ENCODE assay signal across 25 cellular contexts in the genomic region with DNA sequence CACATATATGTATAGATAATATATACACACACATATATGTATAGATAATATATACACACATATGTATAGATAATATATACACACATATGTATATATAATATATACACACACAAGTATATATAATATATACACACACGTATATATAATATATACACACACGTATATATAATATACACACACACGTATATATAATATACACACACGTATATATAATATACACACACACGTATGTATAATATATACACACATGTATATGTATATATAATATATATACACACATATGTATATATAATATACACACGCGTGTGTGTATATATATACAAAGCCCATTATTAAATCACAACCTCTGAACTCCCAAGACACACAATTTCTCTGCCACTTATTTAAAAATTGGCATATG. TPM values are rescaled to one million over a fixed set of nuclear protein-coding genes. Genes with fewer than 3 reads are reported as not detected.
A peak's percentile ranks its signal among the peaks of the same experiment; 100 is the strongest.
DNase-seq lines count a peak whose midpoint lies in the region; ATAC-seq, FAIRE-seq and TF ChIP-seq lines count a peak whose summit lies in the region.
"Had no signal": no experiment of that assay in that cellular context is flagged by ENCODE, and none has a peak within 500 bp of the region (broad histone marks: within the 10 kb centered on the region; RNA-seq: fewer than 3 reads in every experiment).

No MANE protein-coding gene starts in this region.

- TF ChIP-seq CTCF in pancreas (IDR thresholded peaks at IDR 0.05) (no peak), SK-N-SH (IDR thresholded peaks at IDR 0.05) (no peak)

- H3K27ac ChIP-seq in pancreas (no peak overlapping the region), SK-N-SH (ENCODE audit: low read depth in 2 of 2, low read length in 1 of 2) (no peak overlapping the region)
- H3K27ac ChIP-seq: 22Rv1; A549; BLaER1 treated with 17β-estradiol and CSF1 and Interleukin-3, amounts not matched to agents 10 nM and 100 nM had no signal

- no peaks in the 10 kb centered on the region for H3F3A ChIP-seq in SK-N-SH (replicated peaks; ENCODE audit: insufficient read depth)

- H4K20me1 ChIP-seq in SK-N-SH (ENCODE audit: insufficient read depth), result no peaks in the 10 kb centered on the region
- H4K20me1 ChIP-seq: BLaER1 treated with 17β-estradiol and CSF1 and Interleukin-3, amounts not matched to agents 10 nM and 100 nM had no signal

- H3K4me3 ChIP-seq in pancreas, result no peak overlapping the region
- H3K4me3 ChIP-seq in SK-N-SH (ENCODE audit: low read depth in 2 of 2, low read length in 1 of 2), result no peak overlapping the region
- H3K4me3 ChIP-seq: A549; BLaER1 treated with 17β-estradiol and CSF1 and Interleukin-3, amounts not matched to agents 10 nM and 100 nM; GM23338 had no signal

- H3K9ac ChIP-seq in SK-N-SH, result no peak overlapping the region
- H3K9ac ChIP-seq: BLaER1 treated with 17β-estradiol and CSF1 and Interleukin-3, amounts not matched to agents 10 nM and 100 nM had no signal

- H3K4me1 ChIP-seq in pancreas, result no peaks in the 10 kb centered on the region
- no peaks in the 10 kb centered on the region for H3K4me1 ChIP-seq in SK-N-SH (ENCODE audit: control insufficient read depth in 1 of 2, insufficient read depth in 2 of 2, low read depth in 1 of 2, low read length in 1 of 2)
- H3K4me1 ChIP-seq: A549, BE2C had no signal

- POLR2A ChIA-PET in SK-N-SH (lab: Yijun Ruan, JAX), result no interaction called here

- H3K4me2 ChIP-seq in SK-N-SH, result no peak overlapping the region
- H3K4me2 ChIP-seq: A549; BLaER1 treated with 17β-estradiol and CSF1 and Interleukin-3, amounts not matched to agents 10 nM and 100 nM; GM23338 had no signal

- H3K27me3 ChIP-seq in pancreas (no peaks in the 10 kb centered on the region), SK-N-SH (ENCODE audit: insufficient read depth) (no peaks in the 10 kb centered on the region)
- H3K27me3 ChIP-seq: BE2C; BLaER1 treated with 17β-estradiol and CSF1 and Interleukin-3, amounts not matched to agents 10 nM and 100 nM had no signal

- no peaks in the 10 kb centered on the region for H3K79me2 ChIP-seq in SK-N-SH (ENCODE audit: insufficient read depth)

- WGBS in pancreas, 2 donors, result 57 to 77% methylated on average over 7 of the region's 7 CpGs
- 87% methylated on average over 7 of the region's 7 CpGs for WGBS in SK-N-SH (ENCODE audit: low lambda C conversion rate)

- no peak overlapping the region for H2AFZ ChIP-seq in SK-N-SH (ENCODE audit: low read depth)
- H2AFZ ChIP-seq: GM23338 had no signal

- FAIRE-seq in A204.1 (lab: Jason Lieb, UNC) (peak; percentile 97), TTC549 (lab: Jason Lieb, UNC) (peak; percentile 79), endometrium (lab: Jason Lieb, UNC) (peak; percentile 90), pancreas (lab: Jason Lieb, UNC) (peak; percentile 97)
- FAIRE-seq: A549, D721Med, GM18507 had no signal

- H3K36me3 ChIP-seq in pancreas, result no peaks in the 10 kb centered on the region
- no peaks in the 10 kb centered on the region for H3K36me3 ChIP-seq in SK-N-SH (replicated peaks in 1 of 2; ENCODE audit: control insufficient read depth in 1 of 2, insufficient read depth in 2 of 2, low read length in 1 of 2)
- H3K36me3 ChIP-seq: BE2C; BLaER1 treated with 17β-estradiol and CSF1 and Interleukin-3, amounts not matched to agents 10 nM and 100 nM had no signal

- no peak for ATAC-seq in pancreas
- ATAC-seq in GM19397 (IDR thresholded peaks at IDR 0.05; ENCODE audit: unreplicated experiment), result no peak
- ATAC-seq: A549, GM23338, HCT116 had no signal

- no peak for DNase-seq in pancreas
- DNase-seq in activated CD4-positive, CD25-positive, alpha-beta regulatory T cell (lab: John Stamatoyannopoulos, UW), result no peak
- no peak for DNase-seq in SK-N-SH
- no peak for DNase-seq in NCI-H345 treated with DMSO at 0.1 percent for 48 hours (lab: John Stamatoyannopoulos, UW; ENCODE audit: unreplicated experiment)
- DNase-seq: ACHN; AML-193; BE2C; CD4-positive, alpha-beta T cell; CD8-positive, alpha-beta memory T cell; DMS 273 treated with DMSO at 0.1 percent for 48 hours; DMS79; EL; GF-D8; H9 had no signal

- intact Hi-C loops in pancreas (cut with DNase I), result loop anchor here in 1 of 3 donors (5.0 to 10.0 kb wide), 2 partner anchors 137 to 285 kb away; partner anchors contain the start of gene PDS5A

- TF ChIP-seq RAD21 in SK-N-SH (IDR thresholded peaks at IDR 0.05; ENCODE audit: low read length), result no peak

- H3K9me3 ChIP-seq in pancreas (no peaks in the 10 kb centered on the region), SK-N-SH (no peaks in the 10 kb centered on the region)
- H3K9me3 ChIP-seq: A549; BE2C; BLaER1 treated with 17β-estradiol and CSF1 and Interleukin-3, amounts not matched to agents 10 nM and 100 nM had no signal

- CTCF ChIA-PET in SK-N-SH (lab: Yijun Ruan, JAX), result no interaction called here

- no peak for TF ChIP-seq EP300 in SK-N-SH (IDR thresholded peaks at IDR 0.05; ENCODE audit: borderline replicate concordance in 1 of 2, low read depth in 1 of 2, low read length in 1 of 2)

- no peaks in the 10 kb centered on the region for H3K9me2 ChIP-seq in SK-N-SH

TF ChIP-seq in SK-N-SH, 30 proteins besides CTCF, POLR2A, EP300 and RAD21:
- no peak for TF ChIP-seq RFX5 (IDR thresholded peaks at IDR 0.05; ENCODE audit: low read length)
- TF ChIP-seq TAF1 (IDR thresholded peaks at IDR 0.05; ENCODE audit: borderline replicate concordance, low read depth, low read length), result no peak
- TF ChIP-seq FOXJ3 (CRISPR knock-in tag; IDR thresholded peaks at IDR 0.05), result no peak
- TF ChIP-seq SMC3 (IDR thresholded peaks at IDR 0.05; ENCODE audit: low read depth, low read length), result no peak
- TF ChIP-seq POLR2AphosphoS5 (IDR thresholded peaks at IDR 0.05; ENCODE audit: low read depth, low read length), result no peak
- TF ChIP-seq TEAD4 (IDR thresholded peaks at IDR 0.05; ENCODE audit: borderline replicate concordance, insufficient read depth), result no peak
TF ChIP-seq in SK-N-SH: peak in this region for 0.

RNA-seq across cellular contexts. Expression of gene UBE2K, which starts 8.0 kb away (rescaled TPM):
- 10 to 100 TPM; 15.8 to 32.4 (median 24.8) TPM for total RNA-seq in pancreas
- polyA plus RNA-seq in pancreas (10 to 100 TPM; 14.1 to 18.2 TPM), SK-N-SH (2012; rRNA removed) (54.4 and 102 TPM in 2 replicates)
- 79.9 and 131 TPM in 2 replicates for polyA plus RNA-seq in SK-N-SH (2012; cell fraction: cytosol; rRNA removed)
- 11.5 and 22.3 TPM in 2 replicates for polyA plus RNA-seq in SK-N-SH (2012; cell fraction: nucleus; rRNA removed)

RNA-seq across cellular contexts. Expression of gene SMIM14, which starts 51.3 kb away (rescaled TPM):
- 10 to 100 TPM; 41.5 to 53.6 (median 46.9) TPM for total RNA-seq in pancreas
- polyA plus RNA-seq in pancreas (10 to 100 TPM; 14.3 to 22.6 TPM), SK-N-SH (2012; rRNA removed) (11.1 and 12.6 TPM in 2 replicates)
- 16.5 and 20.9 TPM in 2 replicates for polyA plus RNA-seq in SK-N-SH (2012; cell fraction: cytosol; rRNA removed)
- polyA plus RNA-seq in SK-N-SH (2012; cell fraction: nucleus; rRNA removed), result 4.1 and 7.2 TPM in 2 replicates
